In genomic region chr1:209827384-209828261, GRCh38 we compare ENCODE assay signal across 8 cellular contexts. TPM values are rescaled to one million over a fixed set of nuclear protein-coding genes. Genes with fewer than 3 reads are reported as not detected.
DNase-seq lines count a peak whose midpoint lies in the region; ATAC-seq and TF ChIP-seq lines count a peak whose summit lies in the region.

Gene UTP25 (plus strand): TSS chr1:209827972. CDS start chr1:209828064, 92 bp downstream.

- DNase-seq in NCI-H1694 treated with DMSO at 0.1 percent for 48 hours (lab: John Stamatoyannopoulos, UW) (peak; percentile 97), T-helper 17 cell (peak; percentile 70 to 88 (median 84)), right cardiac atrium (peak; percentile 93 to 97 (median 97)), pulmonary artery endothelial cell (ENCODE audit: low read depth, low spot score) (peak; percentile 94), vagina (ENCODE audit: extremely low spot score in 2 of 2) (peak in 1 of 2 donors; percentile 97)

- TF ChIP-seq POLR2A in vagina (IDR thresholded peaks at IDR 0.05) = no peak

- H3K27ac ChIP-seq in angular gyrus (ENCODE audit: low read depth, low read length) = peak within 1 kb of the TSS; percentile 19
- peak within 1 kb of the TSS; percentile 21 for H3K27ac ChIP-seq in right cardiac atrium (ENCODE audit: low read length)
- peak within 1 kb of the TSS; percentile 66 for H3K27ac ChIP-seq in vagina

- intact Hi-C loops in right cardiac atrium (cut with DNase I) (loop anchor here in 1 of 4 donors (10.0 kb wide), 1 partner anchor 243 kb away; the partner anchor contains the start of gene CAMK1G), vagina (cut with DNase I) (no loop called here)

- H3K4me1 Mint-ChIP-seq in T-helper 17 cell = peaks cover 21% of the 10 kb centered on the region

- H3K4me1 ChIP-seq in right cardiac atrium (ENCODE audit: control insufficient read depth, insufficient read depth, low read length) (peaks cover 2% of the 10 kb centered on the region), vagina (peaks cover 30% of the 10 kb centered on the region)

- peaks cover 9% of the 10 kb centered on the region for H3K36me3 Mint-ChIP-seq in T-helper 17 cell (ENCODE audit: low read depth)

- WGBS in right cardiac atrium = 20% methylated on average over 51 of the region's 51 CpGs

- H3K27me3 Mint-ChIP-seq in T-helper 17 cell = peaks cover 6% of the 10 kb centered on the region

- H3K9me3 ChIP-seq in T-helper 17 cell (ENCODE audit: control insufficient read depth, low read length, poor library complexity, severe bottlenecking) (no peaks in the 10 kb centered on the region), right cardiac atrium (ENCODE audit: control insufficient read depth, low read length) (no peaks in the 10 kb centered on the region), vagina (no peaks in the 10 kb centered on the region)

- peak; percentile 45 to 84 (median 47) for TF ChIP-seq CTCF in vagina (IDR thresholded peaks at IDR 0.05)

- no peaks in the 10 kb centered on the region for H3K27me3 ChIP-seq in right cardiac atrium (ENCODE audit: control insufficient read depth, insufficient read depth)
- H3K27me3 ChIP-seq in vagina = no peaks in the 10 kb centered on the region

- H3K27ac Mint-ChIP-seq in T-helper 17 cell = peak within 1 kb of the TSS; percentile 74

- H3K36me3 ChIP-seq in vagina = peaks cover 0 to 18% of the 10 kb centered on the region in 2 donors

- ATAC-seq in GM18498 (IDR thresholded peaks at IDR 0.05; ENCODE audit: unreplicated experiment) (peak; percentile 92), HG02938 (IDR thresholded peaks at IDR 0.05; ENCODE audit: unreplicated experiment) (peak; percentile 90), T-helper 17 cell (peak; percentile 91), right cardiac atrium (peak; percentile 95)

- H3K4me3 Mint-ChIP-seq in T-helper 17 cell = peak within 1 kb of the TSS; percentile 94

- H3K4me3 ChIP-seq in right cardiac atrium (ENCODE audit: low read length) (peak within 1 kb of the TSS; percentile 97), vagina (peak within 1 kb of the TSS; percentile 76 to 84)

RNA-seq across cellular contexts. Expression of gene UTP25, which starts in this region (rescaled TPM):
- total RNA-seq in T-helper 17 cell = 1 to 10 TPM; 5.9 to 6.3 TPM
- total RNA-seq in right cardiac atrium = 1 to 10 TPM; 2.3 to 3.1 (median 3.0) TPM
- polyA plus RNA-seq in right cardiac atrium = 1.2 TPM
- total RNA-seq in pulmonary artery endothelial cell = 5.6 and 9.2 TPM in 2 replicates
- 5.9 TPM for total RNA-seq in vagina
